Comparison of ENCODE assay signal across 9 cellular contexts in genomic region chr11:118659314-118659939, GRCh38. TPM values are rescaled to one million over a fixed set of nuclear protein-coding genes. Genes with fewer than 3 reads are reported as not detected.
DNase-seq lines count a peak whose midpoint lies in the region; ATAC-seq and TF ChIP-seq lines count a peak whose summit lies in the region.
"Had no signal": no experiment of that assay in that cellular context is flagged by ENCODE, and none has a peak within 500 bp of the region (broad histone marks: within the 10 kb centered on the region; RNA-seq: fewer than 3 reads in every experiment).

No MANE protein-coding gene starts in this region.

- no peaks in the 10 kb centered on the region for H3K4me1 Mint-ChIP-seq in activated naive CD8-positive, alpha-beta T cell treated with anti-CD3 and anti-CD28 coated beads, Interleukin-2, amount 50 U/mL, for 24 hours
- H3K4me1 Mint-ChIP-seq in progenitor cell of endocrine pancreas (ENCODE audit: low read depth), result peaks cover 2% of the 10 kb centered on the region

- no peaks in the 10 kb centered on the region for H3K9me3 Mint-ChIP-seq in activated naive CD8-positive, alpha-beta T cell treated with anti-CD3 and anti-CD28 coated beads, Interleukin-2, amount 50 U/mL, for 24 hours
- no peaks in the 10 kb centered on the region for H3K9me3 Mint-ChIP-seq in progenitor cell of endocrine pancreas (ENCODE audit: low read depth)

- H3K4me3 ChIP-seq in HAP-1, result no peak overlapping the region
- no peak overlapping the region for H3K4me3 ChIP-seq in upper lobe of right lung

- H3K4me3 Mint-ChIP-seq in activated naive CD8-positive, alpha-beta T cell treated with anti-CD3 and anti-CD28 coated beads, Interleukin-2, amount 50 U/mL, for 24 hours, result no peak overlapping the region
- no peak overlapping the region for H3K4me3 Mint-ChIP-seq in progenitor cell of endocrine pancreas (ENCODE audit: low read depth)

- peak overlapping the region; percentile 40 for H3K27ac ChIP-seq in upper lobe of right lung
- H3K27ac ChIP-seq: epithelial cell of prostate had no signal

- H3K9me3 ChIP-seq in HAP-1 (no peaks in the 10 kb centered on the region), upper lobe of right lung (no peaks in the 10 kb centered on the region)

- no peak overlapping the region for H3K27ac Mint-ChIP-seq in activated naive CD8-positive, alpha-beta T cell treated with anti-CD3 and anti-CD28 coated beads, Interleukin-2, amount 50 U/mL, for 24 hours
- H3K27ac Mint-ChIP-seq in progenitor cell of endocrine pancreas, result no peak overlapping the region

- H3K4me1 ChIP-seq in HAP-1, result peaks cover 3% of the 10 kb centered on the region; the same call in 1 of the 2 replicates
- peaks cover 7% of the 10 kb centered on the region for H3K4me1 ChIP-seq in upper lobe of right lung

- TF ChIP-seq CTCF in progenitor cell of endocrine pancreas (IDR thresholded peaks at IDR 0.05; ENCODE audit: unreplicated experiment) (peak; percentile 98), upper lobe of right lung (IDR thresholded peaks at IDR 0.05) (peak; percentile 97)

- intact Hi-C loops in cardiac septum (cut with DNase I) (loop anchor here (5.0 kb wide), 1 partner anchor 52 kb away; the partner anchor contains the start of gene PHLDB1), upper lobe of right lung (cut with DNase I) (loop anchor here (10.0 kb wide), 1 partner anchor 55 kb away; the partner anchor contains the start of gene PHLDB1)

- ATAC-seq in activated naive CD8-positive, alpha-beta T cell treated with anti-CD3 and anti-CD28 coated beads, Interleukin-2, amount 50 U/mL, for 24 hours, result peak; percentile 92
- ATAC-seq in upper lobe of right lung, result peak; percentile 93

- H3K27me3 Mint-ChIP-seq in activated naive CD8-positive, alpha-beta T cell treated with anti-CD3 and anti-CD28 coated beads, Interleukin-2, amount 50 U/mL, for 24 hours, result no peaks in the 10 kb centered on the region
- H3K27me3 Mint-ChIP-seq in progenitor cell of endocrine pancreas, result peaks cover 5% of the 10 kb centered on the region

- H3K27me3 ChIP-seq in HAP-1 (ENCODE audit: low read depth), result no peaks in the 10 kb centered on the region
- no peaks in the 10 kb centered on the region for H3K27me3 ChIP-seq in upper lobe of right lung

- DNase-seq in DMS153 treated with DMSO at 0.1 percent for 48 hours (lab: John Stamatoyannopoulos, UW; ENCODE audit: unreplicated experiment), result peak; percentile 86
- DNase-seq in HAP-1 (ENCODE audit: low spot score in 2 of 2), result peak; percentile 86 to 98
- DNase-seq in NCI-H1436 (lab: John Stamatoyannopoulos, UW), result peak; percentile 83
- DNase-seq in SW480 (ENCODE audit: low spot score), result peak; percentile 86
- DNase-seq in activated naive CD8-positive, alpha-beta T cell treated with anti-CD3 and anti-CD28 coated beads, Interleukin-2, amount 50 U/mL, for 24 hours, result peak; percentile 95
- peak; percentile 92 for DNase-seq in cardiac septum (ENCODE audit: low spot score)
- DNase-seq in progenitor cell of endocrine pancreas (ENCODE audit: low spot score, unreplicated experiment), result peak; percentile 95
- peak; percentile 94 for DNase-seq in upper lobe of right lung

- no peaks in the 10 kb centered on the region for H3K36me3 Mint-ChIP-seq in activated naive CD8-positive, alpha-beta T cell treated with anti-CD3 and anti-CD28 coated beads, Interleukin-2, amount 50 U/mL, for 24 hours (ENCODE audit: low read depth)
- peaks cover 10% of the 10 kb centered on the region for H3K36me3 Mint-ChIP-seq in progenitor cell of endocrine pancreas (ENCODE audit: insufficient read depth)

- H3K36me3 ChIP-seq in HAP-1 (replicated peaks) (no peaks in the 10 kb centered on the region), upper lobe of right lung (peaks cover 33% of the 10 kb centered on the region)

- in situ Hi-C loops in HAP-1 (cut with MboI; ENCODE audit: low sequenced_read_pairs), result no loop called here

RNA-seq across cellular contexts. Expression of gene TREH, which starts 20.0 kb away (rescaled TPM):
- not detected for total RNA-seq in cardiac septum
- total RNA-seq in progenitor cell of endocrine pancreas, result not detected in 2 replicates
- total RNA-seq in upper lobe of right lung, result 0.46 TPM

RNA-seq across cellular contexts. Expression of gene PHLDB1, which starts 52.0 kb away (rescaled TPM):
- total RNA-seq in cardiac septum (155 TPM), progenitor cell of endocrine pancreas (106 and 110 TPM in 2 replicates), upper lobe of right lung (79.6 TPM)
